11 cellular contexts compared by ENCODE assay signal in the genomic region with DNA sequence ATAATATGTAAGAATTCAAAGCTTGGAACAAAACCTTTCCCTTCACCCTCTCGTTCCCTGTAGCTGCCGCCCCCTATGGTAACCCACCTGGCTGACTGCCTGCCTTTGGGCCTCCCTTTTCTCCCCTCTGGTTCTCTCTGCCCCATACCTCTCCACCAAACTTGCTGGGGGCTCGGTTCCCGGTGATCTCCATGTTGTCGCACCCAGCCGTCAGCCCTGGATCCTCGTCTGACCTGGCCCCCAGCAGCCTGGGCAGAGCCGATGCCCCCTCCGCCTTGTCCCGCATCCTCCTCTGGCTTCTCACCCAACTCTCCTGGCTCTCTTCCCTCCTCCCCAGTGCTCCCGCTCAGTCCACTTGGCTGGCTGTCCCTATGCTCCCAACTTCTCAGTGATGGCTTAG. TPM values are rescaled to one million over a fixed set of nuclear protein-coding genes. Genes with fewer than 3 reads are reported as not detected.
"Had no signal": no experiment of that assay in that cellular context is flagged by ENCODE, and none has a peak within 500 bp of the region (broad histone marks: within the 10 kb centered on the region; RNA-seq: fewer than 3 reads in every experiment).

No MANE protein-coding gene starts in this region.

- H3K36me3 ChIP-seq: esophagus muscularis mucosa, right lobe of liver had no signal

- H3K9me3 Mint-ChIP-seq: activated naive CD4-positive, alpha-beta T cell treated with anti-CD3 and anti-CD28 coated beads for 36 hours; stimulated activated naive CD8-positive, alpha-beta T cell treated with anti-CD3 and anti-CD28 coated beads, Interleukin-15, amount 100 ng/mL, for 72 hours; T-helper 2 cell treated with Interferon-gamma antibody and Interleukin-4, amounts not matched to agents 5 μg/mL and 100 μg/mL, for 36 hours had no signal

- H3K27ac ChIP-seq: esophagus muscularis mucosa, hepatocyte, psoas muscle, right lobe of liver had no signal

- ATAC-seq: activated CD4-positive, CD25-positive, alpha-beta regulatory T cell treated with anti-CD3 and anti-CD28 coated beads, Interleukin-2, amount 50 U/mL, for 24 hours; psoas muscle; stimulated activated naive CD8-positive, alpha-beta T cell treated with anti-CD3 and anti-CD28 coated beads, Interleukin-15, amount 100 ng/mL, for 72 hours had no signal

- H3K4me3 Mint-ChIP-seq: activated naive CD4-positive, alpha-beta T cell treated with anti-CD3 and anti-CD28 coated beads for 36 hours; stimulated activated naive CD8-positive, alpha-beta T cell treated with anti-CD3 and anti-CD28 coated beads, Interleukin-15, amount 100 ng/mL, for 72 hours; T-helper 2 cell treated with Interferon-gamma antibody and Interleukin-4, amounts not matched to agents 5 μg/mL and 100 μg/mL, for 36 hours had no signal

- DNase-seq: activated CD4-positive, alpha-beta T cell treated with anti-CD3 and anti-CD28 coated beads, Interleukin-2, amount 50 U/mL, for 1 hour; activated naive CD4-positive, alpha-beta T cell treated with anti-CD3 and anti-CD28 coated beads for 36 hours; psoas muscle; stimulated activated naive CD8-positive, alpha-beta T cell treated with anti-CD3 and anti-CD28 coated beads, Interleukin-15, amount 100 ng/mL, for 72 hours had no signal

- FAIRE-seq: astrocyte had no signal

- H3K4me1 ChIP-seq: psoas muscle had no signal

- H3K27ac Mint-ChIP-seq: activated naive CD4-positive, alpha-beta T cell treated with anti-CD3 and anti-CD28 coated beads for 36 hours; stimulated activated naive CD8-positive, alpha-beta T cell treated with anti-CD3 and anti-CD28 coated beads, Interleukin-15, amount 100 ng/mL, for 72 hours; T-helper 2 cell treated with Interferon-gamma antibody and Interleukin-4, amounts not matched to agents 5 μg/mL and 100 μg/mL, for 36 hours had no signal

- H3K9me3 ChIP-seq: esophagus muscularis mucosa, psoas muscle, right lobe of liver had no signal

- H3K4me3 ChIP-seq: esophagus muscularis mucosa, hepatocyte, psoas muscle, right lobe of liver had no signal

RNA-seq across cellular contexts. Expression of a gene that starts 4.5 kb away (rescaled TPM):
- total RNA-seq: kidney epithelial cell had no signal
